Comparison of ENCODE assay signal across 14 cellular contexts in the genomic region with DNA sequence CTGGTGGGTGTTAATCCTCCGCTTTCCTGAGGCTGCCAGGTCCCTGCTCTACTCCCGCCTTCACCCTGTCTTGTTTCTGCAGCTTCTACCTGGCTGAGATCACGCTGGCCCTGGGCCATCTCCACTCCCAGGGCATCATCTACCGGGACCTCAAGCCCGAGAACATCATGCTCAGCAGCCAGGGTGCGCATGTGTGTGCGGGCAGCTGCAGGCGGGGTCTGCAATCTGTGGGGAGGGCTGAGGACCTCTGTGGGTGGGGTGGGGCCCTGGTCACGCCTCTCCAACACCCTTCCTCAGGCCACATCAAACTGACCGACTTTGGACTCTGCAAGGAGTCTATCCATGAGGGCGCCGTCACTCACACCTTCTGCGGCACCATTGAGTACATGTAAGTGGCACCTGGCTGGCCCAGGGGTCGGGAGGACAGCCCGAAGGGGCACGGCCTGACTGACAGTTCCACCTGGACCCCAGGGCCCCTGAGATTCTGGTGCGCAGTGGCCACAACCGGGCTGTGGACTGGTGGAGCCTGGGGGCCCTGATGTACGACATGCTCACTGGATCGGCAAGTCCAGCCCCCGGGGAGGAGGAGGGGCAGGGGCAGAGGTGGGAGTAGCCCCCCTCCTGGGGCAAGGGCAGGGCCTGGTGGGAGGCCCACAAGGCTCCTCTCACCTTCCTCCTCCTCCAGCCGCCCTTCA. TPM values are rescaled to one million over a fixed set of nuclear protein-coding genes. Genes with fewer than 3 reads are reported as not detected.
DNase-seq lines count a peak whose midpoint lies in the region; ATAC-seq and TF ChIP-seq lines count a peak whose summit lies in the region.
"Had no signal": no experiment of that assay in that cellular context is flagged by ENCODE, and none has a peak within 500 bp of the region (broad histone marks: within the 10 kb centered on the region; RNA-seq: fewer than 3 reads in every experiment).

No MANE protein-coding gene starts in this region.

- peaks cover 55 to 74% (median 58%) of the 10 kb centered on the region in 3 donors for H3K4me1 Mint-ChIP-seq in T-cell
- H3K4me1 Mint-ChIP-seq in natural killer cell treated with Interleukin-12 subunit alpha and Interleukin-12 subunit beta and Interleukin-15 and Interleukin-18, amount 100 ng/mL, for 72 hours (ENCODE audit: low read depth in 2 of 2) = peaks cover 34 to 42% of the 10 kb centered on the region in 2 donors

- peak overlapping the region; percentile 85 to 89 for H3K27ac Mint-ChIP-seq in T-cell
- H3K27ac Mint-ChIP-seq in natural killer cell treated with Interleukin-12 subunit alpha and Interleukin-12 subunit beta and Interleukin-15 and Interleukin-18, amount 100 ng/mL, for 72 hours = peak overlapping the region; percentile 92 to 96

- 96% methylated on average over 4 of the region's 22 CpGs; no CpG with 5 or more reads in 1 of the 2 donors for WGBS in gastroesophageal sphincter (ENCODE audit: low coverage in 1 of 2), 2 donors

- no peak for TF ChIP-seq POLR2A in gastroesophageal sphincter (IDR thresholded peaks at IDR 0.05)

- no peak for TF ChIP-seq EP300 in gastroesophageal sphincter (IDR thresholded peaks at IDR 0.05)

- CTCF ChIA-PET in T-cell (lab: Charles Lee) = interaction anchor here (0.6 to 1.1 kb wide), 3 partner anchors 10 to 359 kb away, joined by 3 to 5 read pairs (median 3); a partner anchor contains a TSS

- peaks cover 0 to 80% of the 10 kb centered on the region in 2 donors for H3K36me3 ChIP-seq in gastroesophageal sphincter

- no peak overlapping the region for H3K27ac ChIP-seq in gastroesophageal sphincter
- H3K27ac ChIP-seq: parathyroid adenoma, PC-9 had no signal

- TF ChIP-seq CTCF in gastroesophageal sphincter (IDR thresholded peaks at IDR 0.05) = no peak

- H3K9me3 ChIP-seq in gastroesophageal sphincter = no peaks in the 10 kb centered on the region

- H3K4me1 ChIP-seq in gastroesophageal sphincter = peaks cover 0 to 63% (median 10%) of the 10 kb centered on the region in 3 donors
- H3K4me1 ChIP-seq: parathyroid adenoma had no signal

- peak; percentile 61 for DNase-seq in activated CD8-positive, alpha-beta memory T cell treated with anti-CD3 and anti-CD28 coated beads for 24 hours
- DNase-seq in activated CD8-positive, alpha-beta memory T cell treated with anti-CD3 and anti-CD28 coated beads, Interleukin-2, amount 50 U/mL, for 48 hours = no peak
- DNase-seq in T-cell (no peak), midbrain (lab: John Stamatoyannopoulos, UW) (no peak)
- DNase-seq in natural killer cell treated with Interleukin-12 subunit alpha and Interleukin-12 subunit beta and Interleukin-15 and Interleukin-18, amount 100 ng/mL, for 72 hours (ENCODE audit: low spot score) = no peak
- DNase-seq: DMS 273 treated with DMSO at 0.1 percent for 48 hours; mesenchymal stem cell; NCI-H446 treated with DMSO at 0.1 percent for 48 hours; stimulated activated CD4-positive, alpha-beta T cell treated with anti-CD3 and anti-CD28 coated beads, Interleukin-12 subunit alpha, Interleukin-12 subunit beta, amount 100 ng/mL, for 4 hours had no signal

- H3K9me3 Mint-ChIP-seq in T-cell = no peaks in the 10 kb centered on the region
- no peaks in the 10 kb centered on the region for H3K9me3 Mint-ChIP-seq in natural killer cell treated with Interleukin-12 subunit alpha and Interleukin-12 subunit beta and Interleukin-15 and Interleukin-18, amount 100 ng/mL, for 72 hours

- peaks cover 12% of the 10 kb centered on the region for H3K36me3 Mint-ChIP-seq in T-cell
- no peaks in the 10 kb centered on the region for H3K36me3 Mint-ChIP-seq in natural killer cell treated with Interleukin-12 subunit alpha and Interleukin-12 subunit beta and Interleukin-15 and Interleukin-18, amount 100 ng/mL, for 72 hours

- H3K27me3 Mint-ChIP-seq in T-cell = no peaks in the 10 kb centered on the region
- no peaks in the 10 kb centered on the region for H3K27me3 Mint-ChIP-seq in natural killer cell treated with Interleukin-12 subunit alpha and Interleukin-12 subunit beta and Interleukin-15 and Interleukin-18, amount 100 ng/mL, for 72 hours

- H3K27me3 ChIP-seq in gastroesophageal sphincter = no peaks in the 10 kb centered on the region

- no peak overlapping the region for H3K4me3 ChIP-seq in gastroesophageal sphincter
- H3K4me3 ChIP-seq: PC-9 had no signal

- peak overlapping the region in 2 of 3 donors; percentile 34 to 99 for H3K4me3 Mint-ChIP-seq in T-cell
- H3K4me3 Mint-ChIP-seq in natural killer cell treated with Interleukin-12 subunit alpha and Interleukin-12 subunit beta and Interleukin-15 and Interleukin-18, amount 100 ng/mL, for 72 hours = peak overlapping the region; percentile 78

- ATAC-seq in T-cell (replicated peaks in 1 of 4) (no peak), gastroesophageal sphincter (no peak)
- no peak for ATAC-seq in natural killer cell treated with Interleukin-12 subunit alpha and Interleukin-12 subunit beta and Interleukin-15 and Interleukin-18, amount 100 ng/mL, for 72 hours

- POLR2A ChIA-PET in T-cell (lab: Charles Lee) = no interaction called here

RNA-seq across cellular contexts. Expression of a gene that starts 4.5 kb away (rescaled TPM):
- total RNA-seq in T-cell (10 to 100 TPM; 60.3 to 88.0 (median 81.9) TPM), gastroesophageal sphincter (10 to 100 TPM; 35.8 to 49.7 (median 45.6) TPM)
- total RNA-seq in natural killer cell treated with Interleukin-12 subunit alpha and Interleukin-12 subunit beta and Interleukin-15 and Interleukin-18, amount 100 ng/mL, for 72 hours = 100 to 1,000 TPM in 1 of 2 donors, 10 to 100 TPM in 1; 95.8 to 112 TPM

RNA-seq across cellular contexts. Expression of a gene that starts 4.7 kb away (rescaled TPM):
- total RNA-seq in T-cell (100 to 1,000 TPM; 192 to 282 (median 256) TPM), gastroesophageal sphincter (1 to 10 TPM; 3.5 to 6.4 (median 4.2) TPM)
- total RNA-seq in natural killer cell treated with Interleukin-12 subunit alpha and Interleukin-12 subunit beta and Interleukin-15 and Interleukin-18, amount 100 ng/mL, for 72 hours = 100 to 1,000 TPM; 198 to 266 TPM
- total RNA-seq: fibroblast of villous mesenchyme had no signal

RNA-seq across cellular contexts. Expression of a gene that starts 10.5 kb away (rescaled TPM):
- total RNA-seq in T-cell (10 to 100 TPM; 23.0 to 39.4 (median 30.4) TPM), gastroesophageal sphincter (10 to 100 TPM; 48.3 to 82.4 (median 67.6) TPM)
- total RNA-seq in natural killer cell treated with Interleukin-12 subunit alpha and Interleukin-12 subunit beta and Interleukin-15 and Interleukin-18, amount 100 ng/mL, for 72 hours = 10 to 100 TPM; 24.1 to 29.0 TPM

RNA-seq across cellular contexts. Expression of a gene that starts 17.3 kb away (rescaled TPM):
- total RNA-seq in T-cell (10 to 100 TPM in 2 of 5 donors, 1 to 10 TPM in 3; 5.5 to 19.1 (median 9.8) TPM), gastroesophageal sphincter (1 to 10 TPM in 3 of 4 donors, under 1 TPM in 1; 0.73 to 3.3 (median 1.6) TPM)
- 1 to 10 TPM; 2.3 to 4.9 TPM for total RNA-seq in natural killer cell treated with Interleukin-12 subunit alpha and Interleukin-12 subunit beta and Interleukin-15 and Interleukin-18, amount 100 ng/mL, for 72 hours
- total RNA-seq: fibroblast of villous mesenchyme had no signal

RNA-seq across cellular contexts. Expression of a gene that starts 19.7 kb away (rescaled TPM):
- under 1 TPM in 1 of 5 donors, not detected in 4; 0.19 TPM for total RNA-seq in T-cell
- total RNA-seq in natural killer cell treated with Interleukin-12 subunit alpha and Interleukin-12 subunit beta and Interleukin-15 and Interleukin-18, amount 100 ng/mL, for 72 hours = not detected
- total RNA-seq in gastroesophageal sphincter = not detected
- total RNA-seq: fibroblast of villous mesenchyme, PC-9, urinary bladder had no signal

Comparison
In these comparisons a context has a peak if more than half of its experiments do, and no peak if none do; other contexts are left out.
1. RNA of a gene that starts 4.7 kb away (total RNA-seq): 198 to 266 TPM in natural killer cell treated with Interleukin-12 subunit alpha and Interleukin-12 subunit beta and Interleukin-15 and Interleukin-18, amount 100 ng/mL, for 72 hours and 192 to 282 TPM in T-cell; 3.5 to 6.4 TPM in gastroesophageal sphincter; every median in the first group is over 10 times any median in the second.